Comparison of ENCODE assay signal across 21 cellular contexts in genomic region chr12:11917501-11917900, GRCh38.
A peak's percentile ranks its signal among the peaks of the same experiment; 100 is the strongest.
DNase-seq lines count a peak whose midpoint lies in the region; FAIRE-seq and TF ChIP-seq lines count a peak whose summit lies in the region.
"Had no signal": no experiment of that assay in that cellular context is flagged by ENCODE, and none has a peak within 500 bp of the region (broad histone marks: within the 10 kb centered on the region; RNA-seq: fewer than 3 reads in every experiment).

No MANE protein-coding gene starts in this region.

- no peak overlapping the region for H3K4me3 Mint-ChIP-seq in activated CD4-positive, alpha-beta T cell treated with anti-CD3 and anti-CD28 coated beads, Interleukin-2, amount 10 ng/mL, durations not matched to agents 24 days and 14 days
- H3K4me3 Mint-ChIP-seq: CD4-positive, alpha-beta memory T cell; HFFc6 had no signal

- no peak overlapping the region for H3K4me2 ChIP-seq in parathyroid adenoma (ENCODE audit: low read length)

- H3K79me2 ChIP-seq in parathyroid adenoma, result no peaks in the 10 kb centered on the region

- no peaks in the 10 kb centered on the region for H3K9me3 ChIP-seq in parathyroid adenoma (ENCODE audit: control insufficient read depth, low read length)
- H3K9me3 ChIP-seq: HAP-1 had no signal

- no peaks in the 10 kb centered on the region for H3K36me3 ChIP-seq in parathyroid adenoma (ENCODE audit: control insufficient read depth, insufficient read depth, low read length)
- H3K36me3 ChIP-seq: HAP-1 had no signal

- DNase-seq in activated CD4-positive, alpha-beta T cell treated with anti-CD3 and anti-CD28 coated beads, Interleukin-2, amount 10 ng/mL, durations not matched to agents 24 days and 14 days, result peak; percentile 37
- DNase-seq in activated CD4-positive, alpha-beta T cell treated with anti-CD3 and anti-CD28 coated beads, Interleukin-2, amount 50 U/mL, for 1 hour, result no peak
- peak; percentile 78 for DNase-seq in islet precursor cell
- no peak for DNase-seq in urothelium cell line (ENCODE audit: low spot score)
- DNase-seq in NCI-H1048 (lab: John Stamatoyannopoulos, UW), result no peak
- no peak for DNase-seq in NCI-H2107 (lab: John Stamatoyannopoulos, UW)
- DNase-seq in A172 (ENCODE audit: low spot score), result no peak
- DNase-seq: 8988T; C1 segment of cervical spinal cord; Calu3; CD4-positive, alpha-beta memory T cell; COR-L47; DMS153; DND-41; GDM1; GOT3; HFFc6 had no signal

- H3K4me3 ChIP-seq in parathyroid adenoma (ENCODE audit: low read depth, low read length), result no peak overlapping the region
- H3K4me3 ChIP-seq: GM12878, HAP-1 had no signal

- peak; percentile 9 for FAIRE-seq in urothelium cell line (lab: Jason Lieb, UNC)
- FAIRE-seq: GM12878, H54 had no signal

- no peak overlapping the region for H3K9ac ChIP-seq in parathyroid adenoma

- H3K4me1 Mint-ChIP-seq in activated CD4-positive, alpha-beta T cell treated with anti-CD3 and anti-CD28 coated beads, Interleukin-2, amount 10 ng/mL, durations not matched to agents 24 days and 14 days, result peaks cover 15% of the 10 kb centered on the region

- H3K9me3 Mint-ChIP-seq in activated CD4-positive, alpha-beta T cell treated with anti-CD3 and anti-CD28 coated beads, Interleukin-2, amount 10 ng/mL, durations not matched to agents 24 days and 14 days, result peaks cover 13% of the 10 kb centered on the region

- intact Hi-C loops in activated CD4-positive, alpha-beta T cell treated with anti-CD3 and anti-CD28 coated beads, Interleukin-2, amount 10 ng/mL, durations not matched to agents 24 days and 14 days (cut with micrococcal nuclease), result no loop called here

- peaks cover 2% of the 10 kb centered on the region for H3K36me3 Mint-ChIP-seq in activated CD4-positive, alpha-beta T cell treated with anti-CD3 and anti-CD28 coated beads, Interleukin-2, amount 10 ng/mL, durations not matched to agents 24 days and 14 days (ENCODE audit: low read depth)
- H3K36me3 Mint-ChIP-seq: CD4-positive, alpha-beta memory T cell had no signal

- H3K4me1 ChIP-seq in parathyroid adenoma, result no peaks in the 10 kb centered on the region
- H3K4me1 ChIP-seq: HAP-1 had no signal

- no peaks in the 10 kb centered on the region for H3K27me3 ChIP-seq in parathyroid adenoma (ENCODE audit: control insufficient read depth, insufficient read depth, low read length)

- H3K27me3 Mint-ChIP-seq in activated CD4-positive, alpha-beta T cell treated with anti-CD3 and anti-CD28 coated beads, Interleukin-2, amount 10 ng/mL, durations not matched to agents 24 days and 14 days, result no peaks in the 10 kb centered on the region
- H3K27me3 Mint-ChIP-seq: CD4-positive, alpha-beta memory T cell had no signal

- peak overlapping the region; percentile 8 for H2AFZ ChIP-seq in parathyroid adenoma

- no peak for TF ChIP-seq CTCF in parathyroid adenoma (IDR thresholded peaks at IDR 0.05)

- no peak overlapping the region for H3K27ac Mint-ChIP-seq in activated CD4-positive, alpha-beta T cell treated with anti-CD3 and anti-CD28 coated beads, Interleukin-2, amount 10 ng/mL, durations not matched to agents 24 days and 14 days
- H3K27ac Mint-ChIP-seq: CD4-positive, alpha-beta memory T cell; HFFc6 had no signal

- H3K27ac ChIP-seq in parathyroid adenoma, result no peak overlapping the region

Comparison
In these comparisons a context has a peak if more than half of its experiments do, and no peak if none do; other contexts are left out.
1. DNase-seq: peak in activated CD4-positive, alpha-beta T cell treated with anti-CD3 and anti-CD28 coated beads, Interleukin-2, amount 10 ng/mL, durations not matched to agents 24 days and 14 days (single experiment) and islet precursor cell (single experiment); none in activated CD4-positive, alpha-beta T cell treated with anti-CD3 and anti-CD28 coated beads, Interleukin-2, amount 50 U/mL, for 1 hour (single experiment), urothelium cell line (single experiment), NCI-H1048 (single experiment), NCI-H2107 (single experiment) and A172 (single experiment).